In the genomic region with DNA sequence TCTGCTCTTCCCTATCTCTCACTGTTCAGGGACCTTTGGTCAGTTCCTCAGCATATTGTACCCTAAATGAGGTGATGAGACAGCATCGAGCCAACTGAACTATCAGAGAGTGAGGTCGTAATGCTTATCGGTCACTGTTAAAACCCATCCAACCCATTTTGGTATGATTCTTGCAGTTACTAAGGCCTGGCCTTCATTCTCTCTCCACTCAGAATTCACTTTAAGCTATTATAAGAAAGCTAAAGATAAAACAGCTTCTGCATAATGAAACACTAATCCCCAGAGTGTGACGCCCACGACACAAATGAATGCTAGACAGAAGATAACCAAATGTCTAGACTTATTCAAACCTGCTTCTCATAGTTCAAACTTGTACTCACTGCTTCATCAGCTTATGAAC, we compare ENCODE assay signal across 9 cellular contexts.
DNase-seq lines count a peak whose midpoint lies in the region; ATAC-seq, FAIRE-seq and TF ChIP-seq lines count a peak whose summit lies in the region.
"Had no signal": no experiment of that assay in that cellular context is flagged by ENCODE, and none has a peak within 500 bp of the region (broad histone marks: within the 10 kb centered on the region; RNA-seq: fewer than 3 reads in every experiment).

No MANE protein-coding gene starts in this region.

- H3K36me3 ChIP-seq in tibial nerve, result no peaks in the 10 kb centered on the region

- no peaks in the 10 kb centered on the region for H3K27me3 ChIP-seq in tibial nerve

- H3K4me1 Mint-ChIP-seq in nephron, result peaks cover 35% of the 10 kb centered on the region

- TF ChIP-seq CTCF in nephron (IDR thresholded peaks at IDR 0.05; ENCODE audit: unreplicated experiment in 3 of 3) (no peak), tibial nerve (IDR thresholded peaks at IDR 0.05) (no peak)

- H3K4me1 ChIP-seq in tibial nerve, result peaks cover 0 to 39% (median 6%) of the 10 kb centered on the region in 4 donors

- WGBS in tibial nerve, 2 donors, result 58 to 64% methylated on average over 5 of the region's 5 CpGs

- H3K4me3 ChIP-seq in tibial nerve, result no peak overlapping the region

- H3K36me3 Mint-ChIP-seq in nephron (ENCODE audit: low read depth), result no peaks in the 10 kb centered on the region

- H3K9me3 Mint-ChIP-seq in nephron, result no peaks in the 10 kb centered on the region

- TF ChIP-seq POLR2A in tibial nerve (IDR thresholded peaks at IDR 0.05), result no peak

- peak; percentile 48 to 55 for DNase-seq in activated CD4-positive, alpha-beta T cell treated with anti-CD3 and anti-CD28 coated beads for 4 hours
- DNase-seq in NCI-H1436 treated with DMSO at 0.1 percent for 48 hours (lab: John Stamatoyannopoulos, UW) (no peak), GOT3 (lab: John Stamatoyannopoulos, UW) (no peak), tibial nerve (ENCODE audit: low spot score in 2 of 2) (no peak), RCC 7860 (ENCODE audit: low spot score) (no peak)
- DNase-seq: cerebellar nuclear complex had no signal

- no peak for FAIRE-seq in RCC 7860 (lab: Jason Lieb, UNC)

- no peaks in the 10 kb centered on the region for H3K9me3 ChIP-seq in tibial nerve

- H3K27ac Mint-ChIP-seq in nephron, result peak overlapping the region in 2 of 3 experiments; percentile 64 to 75

- peak overlapping the region in 2 of 4 donors; percentile 1 to 37 for H3K27ac ChIP-seq in tibial nerve

- no peak overlapping the region for H3K4me3 Mint-ChIP-seq in nephron

- ATAC-seq in GM18909 (IDR thresholded peaks at IDR 0.05; ENCODE audit: poor library complexity, unreplicated experiment) (peak; percentile 55), HG02642 (IDR thresholded peaks at IDR 0.05; ENCODE audit: poor library complexity, unreplicated experiment) (peak; percentile 66)

- no peak for TF ChIP-seq EP300 in tibial nerve (IDR thresholded peaks at IDR 0.05)

- H3K27me3 Mint-ChIP-seq in nephron (ENCODE audit: low read depth), result no peaks in the 10 kb centered on the region

Comparison
In these comparisons a context has a peak if more than half of its experiments do, and no peak if none do; other contexts are left out.
1. DNase-seq: peak in activated CD4-positive, alpha-beta T cell treated with anti-CD3 and anti-CD28 coated beads for 4 hours (2 of 2); none in NCI-H1436 treated with DMSO at 0.1 percent for 48 hours (single experiment), GOT3 (single experiment), tibial nerve (0 of 2) and RCC 7860 (single experiment).